In the genomic region with DNA sequence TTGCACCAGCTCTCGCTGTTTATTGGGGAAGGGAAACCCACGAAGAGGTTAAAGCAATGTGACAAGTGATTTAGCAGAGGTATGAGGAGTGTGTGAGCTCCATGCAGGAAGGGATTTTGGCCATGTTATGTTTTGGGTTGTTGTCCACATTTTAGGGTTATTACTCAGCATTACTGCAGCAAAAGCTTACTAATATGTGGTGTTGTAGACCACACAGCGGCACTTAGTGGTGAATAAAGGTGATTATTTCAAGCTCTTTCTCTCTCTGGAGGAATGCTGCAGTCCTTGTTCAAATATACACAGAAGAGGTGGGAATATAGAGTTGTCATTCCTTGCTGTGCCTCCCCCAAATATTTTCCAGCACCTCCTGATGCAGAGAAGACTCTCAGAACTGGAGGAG, we compare ENCODE assay signal across 18 cellular contexts. TPM values are rescaled to one million over a fixed set of nuclear protein-coding genes. Genes with fewer than 3 reads are reported as not detected.
DNase-seq lines count a peak whose midpoint lies in the region; ATAC-seq, FAIRE-seq and TF ChIP-seq lines count a peak whose summit lies in the region.
"Had no signal": no experiment of that assay in that cellular context is flagged by ENCODE, and none has a peak within 500 bp of the region (broad histone marks: within the 10 kb centered on the region; RNA-seq: fewer than 3 reads in every experiment).

No MANE protein-coding gene starts in this region.

- no peak for TF ChIP-seq RAD21 in A549 (conservative IDR thresholded peaks at IDR 0.05 in 1 of 2, IDR thresholded peaks at IDR 0.05 in 1 of 2)

- POLR2A ChIA-PET in A549 (lab: Yijun Ruan, JAX) = interaction anchor here (1.1 kb wide), 1 partner anchor 12 kb away, joined by 3 read pairs; no protein-coding TSS in a partner anchor

- FAIRE-seq in A549 (lab: Jason Lieb, UNC) (no peak), kidney (lab: Jason Lieb, UNC) (no peak)
- FAIRE-seq: urothelium cell line had no signal

- DNase-seq in A549 (ENCODE audit: low read depth in 1 of 2, low spot score in 1 of 2) (no peak), GM12864 (ENCODE audit: low read depth) (no peak), SJSA1 (ENCODE audit: low read depth in 1 of 2, low spot score in 2 of 2) (peak; percentile 53 to 76), fibroblast of lung (ENCODE audit: low read depth in 2 of 2) (peak; percentile 56 to 87), lower leg skin (ENCODE audit: low spot score in 2 of 2) (no peak), HK-2 (ENCODE audit: unreplicated experiment) (no peak), kidney (no peak)
- DNase-seq: activated effector memory CD4-positive, alpha-beta T cell treated with Interleukin-2 at 50 U/mL for 16 hours; caudate nucleus; DND-41; NCI-H1048; NCI-H446 treated with DMSO at 0.1 percent for 48 hours; stimulated activated CD8-positive, alpha-beta memory T cell treated with anti-CD3 and anti-CD28 coated beads, Interleukin-4, amount 100 ng/mL, for 48 hours had no signal

- TF ChIP-seq EP300 in A549 (IDR thresholded peaks at IDR 0.05) = no peak

- H3K4me1 ChIP-seq in A549 (no peaks in the 10 kb centered on the region), SJSA1 (replicated peaks) (peaks cover 28% of the 10 kb centered on the region), fibroblast of lung (ENCODE audit: control insufficient read depth, extremely low read depth, insufficient read depth, low read length) (no peaks in the 10 kb centered on the region), kidney (ENCODE audit: control insufficient read depth in 1 of 2, insufficient read depth in 1 of 2, low read depth in 1 of 2, low read length in 2 of 2) (no peaks in the 10 kb centered on the region)
- H3K4me1 ChIP-seq: parathyroid adenoma, Peyer's patch had no signal

- TF ChIP-seq POLR2A in A549 (IDR thresholded peaks at IDR 0.05; ENCODE audit: low read length) = no peak
- no peak for TF ChIP-seq POLR2A in lower leg skin (IDR thresholded peaks at IDR 0.05)

- WGBS in A549 (ENCODE audit: missing lambda C conversion rate) = 72% methylated on average over 3 of the region's 3 CpGs
- WGBS in lower leg skin, 2 donors = 69 to 81% methylated on average over 3 of the region's 3 CpGs

- H3K9ac ChIP-seq in fibroblast of lung (ENCODE audit: insufficient read depth, low read length) (no peak overlapping the region), kidney (ENCODE audit: low read length in 2 of 2) (no peak overlapping the region)
- H3K9ac ChIP-seq: parathyroid adenoma had no signal

- H4K20me1 ChIP-seq in fibroblast of lung (ENCODE audit: control insufficient read depth, extremely low read depth, insufficient read depth, low read length) = no peaks in the 10 kb centered on the region

- TF ChIP-seq CTCF in A549 (IDR thresholded peaks at IDR 0.05) (no peak), GM12864 (IDR thresholded peaks at IDR 0.05; ENCODE audit: low read depth, low read length, missing control alignments) (peak; percentile 21), fibroblast of lung (conservative IDR thresholded peaks at IDR 0.05 in 1 of 2, IDR thresholded peaks at IDR 0.05 in 1 of 2; ENCODE audit: low read depth in 1 of 2, low read length in 2 of 2) (peak in 1 of 2 donors; percentile 28), lower leg skin (IDR thresholded peaks at IDR 0.05) (no peak), kidney (IDR thresholded peaks at IDR 0.05; ENCODE audit: borderline replicate concordance, extremely low read depth, insufficient read depth) (no peak)

- CTCF ChIA-PET in A549 (lab: Yijun Ruan, JAX) = interaction anchor here (1.3 to 7.1 kb wide), 5 partner anchors 12 to 310 kb away, joined by 3 to 106 read pairs (median 18); no protein-coding TSS in a partner anchor

- ATAC-seq in A549 (peak; percentile 11 to 40; a peak in 1 of 6 replicates), GM19395 (IDR thresholded peaks at IDR 0.05; ENCODE audit: unreplicated experiment) (no peak)
- ATAC-seq: GM23338 had no signal

- no peaks in the 10 kb centered on the region for H3K9me3 ChIP-seq in A549
- H3K9me3 ChIP-seq in SJSA1 (replicated peaks) = no peaks in the 10 kb centered on the region
- H3K9me3 ChIP-seq in fibroblast of lung (ENCODE audit: control insufficient read depth, insufficient read depth, low read depth, low read length) = no peaks in the 10 kb centered on the region
- no peaks in the 10 kb centered on the region for H3K9me3 ChIP-seq in kidney (ENCODE audit: control insufficient read depth in 1 of 2, low read length in 2 of 2)
- H3K9me3 ChIP-seq: Peyer's patch had no signal

- H3K36me3 ChIP-seq in SJSA1 (no peaks in the 10 kb centered on the region), fibroblast of lung (ENCODE audit: control insufficient read depth, insufficient read depth, low read length) (no peaks in the 10 kb centered on the region), kidney (ENCODE audit: control insufficient read depth in 1 of 2, insufficient read depth in 2 of 2, low read length in 2 of 2) (no peaks in the 10 kb centered on the region)
- H3K36me3 ChIP-seq: Peyer's patch had no signal

- H3K27me3 ChIP-seq in SJSA1 (replicated peaks) (no peaks in the 10 kb centered on the region), fibroblast of lung (ENCODE audit: control insufficient read depth, insufficient read depth, low read length) (peaks cover 10% of the 10 kb centered on the region)
- H3K27me3 ChIP-seq: Peyer's patch had no signal

- H2AFZ ChIP-seq in fibroblast of lung (ENCODE audit: low read length) = no peak overlapping the region
- H2AFZ ChIP-seq: GM23338, parathyroid adenoma had no signal

- intact Hi-C loops in lower leg skin (cut with DNase I; ENCODE audit: low total_unique reads) = loop anchor here (10.0 kb wide), 1 partner anchor 87 kb away; a partner anchor contains a TSS
- intact Hi-C loops in kidney (cut with DNase I) = no loop called here

- H3K27ac ChIP-seq in A549 = 0 out of 6 replicates have a peak overlapping the region, but pooled peaks of 1 of the 2 experiments have one; percentile 21
- peak overlapping the region; percentile 39 for H3K27ac ChIP-seq in SJSA1
- no peak overlapping the region for H3K27ac ChIP-seq in fibroblast of lung (ENCODE audit: insufficient read depth, low read length)
- H3K27ac ChIP-seq in kidney (ENCODE audit: low read depth in 2 of 2, low read length in 2 of 2) = no peak overlapping the region
- H3K27ac ChIP-seq: parathyroid adenoma, Peyer's patch had no signal

- H3K4me3 ChIP-seq in A549 (no peak overlapping the region), GM12864 (ENCODE audit: low read depth, low read length) (no peak overlapping the region), SJSA1 (no peak overlapping the region), fibroblast of lung (replicated peaks in 1 of 4; ENCODE audit: control extremely low read depth in 1 of 4, insufficient read depth in 1 of 4, low read depth in 3 of 4, low read length in 4 of 4) (no peak overlapping the region), lower leg skin (ENCODE audit: low read depth, poor library complexity, severe bottlenecking) (no peak overlapping the region), kidney (ENCODE audit: low read length in 2 of 2) (no peak overlapping the region)
- H3K4me3 ChIP-seq: GM23338, Peyer's patch had no signal

- no peaks in the 10 kb centered on the region for H3K79me2 ChIP-seq in fibroblast of lung (ENCODE audit: control insufficient read depth, insufficient read depth, low read length)
- H3K79me2 ChIP-seq: parathyroid adenoma had no signal

- H3K4me2 ChIP-seq in A549 (no peak overlapping the region), fibroblast of lung (ENCODE audit: extremely low read depth, insufficient read depth, low read length) (no peak overlapping the region)
- H3K4me2 ChIP-seq: GM23338 had no signal

TF ChIP-seq in A549, 52 proteins besides CTCF, POLR2A, EP300 and RAD21 (continues in another document):
- no peak for TF ChIP-seq HOXA7 (CRISPR knock-in tag; IDR thresholded peaks at IDR 0.05)
- TF ChIP-seq, protein P1, sequence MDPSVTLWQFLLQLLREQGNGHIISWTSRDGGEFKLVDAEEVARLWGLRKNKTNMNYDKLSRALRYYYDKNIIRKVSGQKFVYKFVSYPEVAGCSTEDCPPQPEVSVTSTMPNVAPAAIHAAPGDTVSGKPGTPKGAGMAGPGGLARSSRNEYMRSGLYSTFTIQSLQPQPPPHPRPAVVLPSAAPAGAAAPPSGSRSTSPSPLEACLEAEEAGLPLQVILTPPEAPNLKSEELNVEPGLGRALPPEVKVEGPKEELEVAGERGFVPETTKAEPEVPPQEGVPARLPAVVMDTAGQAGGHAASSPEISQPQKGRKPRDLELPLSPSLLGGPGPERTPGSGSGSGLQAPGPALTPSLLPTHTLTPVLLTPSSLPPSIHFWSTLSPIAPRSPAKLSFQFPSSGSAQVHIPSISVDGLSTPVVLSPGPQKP (IDR thresholded peaks at IDR 0.05; ENCODE audit: low read depth, low read length) = no peak
- no peak for TF ChIP-seq JUN (IDR thresholded peaks at IDR 0.05)
- TF ChIP-seq, protein P2, sequence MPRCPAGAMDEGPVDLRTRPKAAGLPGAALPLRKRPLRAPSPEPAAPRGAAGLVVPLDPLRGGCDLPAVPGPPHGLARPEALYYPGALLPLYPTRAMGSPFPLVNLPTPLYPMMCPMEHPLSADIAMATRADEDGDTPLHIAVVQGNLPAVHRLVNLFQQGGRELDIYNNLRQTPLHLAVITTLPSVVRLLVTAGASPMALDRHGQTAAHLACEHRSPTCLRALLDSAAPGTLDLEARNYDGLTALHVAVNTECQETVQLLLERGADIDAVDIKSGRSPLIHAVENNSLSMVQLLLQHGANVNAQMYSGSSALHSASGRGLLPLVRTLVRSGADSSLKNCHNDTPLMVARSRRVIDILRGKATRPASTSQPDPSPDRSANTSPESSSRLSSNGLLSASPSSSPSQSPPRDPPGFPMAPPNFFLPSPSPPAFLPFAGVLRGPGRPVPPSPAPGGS (IDR thresholded peaks at IDR 0.05) = no peak
- TF ChIP-seq FOSL2 (IDR thresholded peaks at IDR 0.05) = no peak
- TF ChIP-seq FOSL2 (CRISPR knock-in tag; IDR thresholded peaks at IDR 0.05) = no peak

RNA-seq across cellular contexts. Expression of a gene that starts 29.7 kb away (rescaled TPM):
- polyA plus RNA-seq in A549 (2011; rRNA removed) (4.4 and 4.6 TPM in 2 replicates), A549 (2017; fragmentation: RNase III; extraction: RNeasy Plus Mini Kit Qiagen cat#74134 plus additional on column Dnase treatment) (2.7 to 3.2 TPM (median 3.0 TPM) in 3 replicates), fibroblast of lung (3.7 and 5.6 TPM in 2 replicates), kidney (ENCODE audit: insufficient read depth, low read depth, low replicate concordance) (6.1 TPM)
- 2.8 and 7.5 TPM in 2 replicates for polyA plus RNA-seq in A549 (2012; cell fraction: cytosol; rRNA removed)
- 6.7 and 9.3 TPM in 2 replicates for polyA plus RNA-seq in A549 (2012; cell fraction: nucleus; rRNA removed)
- polyA minus RNA-seq in A549 (2011; rRNA and poly(A)+ RNA removed) = 7.3 and 12.1 TPM in 2 replicates
- total RNA-seq in SJSA1 (2014; rRNA removed; shearing (Covaris generic)) = 0.47 and 4.8 TPM in 2 replicates
- total RNA-seq in fibroblast of lung (9.8 and 19.3 TPM in 2 replicates), lower leg skin (10 to 100 TPM in 1 of 4 donors, 1 to 10 TPM in 3; 6.4 to 13.2 (median 8.0) TPM), kidney (52.1 TPM)
- polyA plus RNA-seq in fibroblast of lung (2012) = 4.2 and 7.2 TPM in 2 replicates
- 12.6 and 17.4 TPM in 2 replicates for polyA minus RNA-seq in fibroblast of lung (ENCODE audit: low replicate concordance)

Comparison
In these comparisons a context has a peak if more than half of its experiments do, and no peak if none do; other contexts are left out.
1. DNase-seq: peak in SJSA1 (2 of 2) and fibroblast of lung (2 of 2); none in A549 (0 of 2), GM12864 (single experiment), lower leg skin (0 of 2), HK-2 (single experiment) and kidney (single experiment).